2 cellular contexts compared by ENCODE assay signal in the genomic region with DNA sequence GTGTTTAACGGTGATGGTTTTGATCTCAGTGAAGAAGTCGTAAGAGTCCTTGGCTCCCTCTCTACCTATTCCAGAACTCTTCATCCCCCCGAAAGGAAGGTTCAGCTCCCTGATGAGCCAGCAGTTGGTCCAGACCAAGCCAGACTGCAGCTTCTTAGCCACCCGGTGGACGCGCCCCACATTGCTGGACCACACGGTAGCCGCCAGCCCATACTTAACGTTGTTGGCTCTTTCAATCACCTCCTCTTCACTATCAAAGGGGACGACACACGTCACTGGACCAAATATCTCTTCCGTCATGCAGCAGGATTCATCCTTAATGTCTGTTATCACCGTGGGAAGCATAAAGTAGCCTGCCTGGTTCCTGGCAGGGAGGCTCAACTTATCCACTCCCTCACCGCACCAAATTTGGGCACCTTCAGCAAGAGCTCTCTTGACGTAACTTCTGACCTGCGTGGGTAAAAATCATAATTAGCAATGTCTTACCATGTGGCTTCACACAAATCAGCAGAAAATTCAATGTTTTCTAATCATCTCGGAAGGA.
TF ChIP-seq lines count a peak whose summit lies in the region.

No MANE protein-coding gene starts in this region.

TF ChIP-seq in HCT116, 20 proteins besides CTCF, POLR2A, EP300 and RAD21:
- TF ChIP-seq EZH2 (IDR thresholded peaks at IDR 0.05): no peak
- TF ChIP-seq TCF7L2 (IDR thresholded peaks at IDR 0.05; ENCODE audit: borderline replicate concordance, extremely low read depth, insufficient read depth, insufficient read length): no peak
- no peak for TF ChIP-seq CBX3 (IDR thresholded peaks at IDR 0.05; ENCODE audit: low read depth)
- no peak for TF ChIP-seq SRF (IDR thresholded peaks at IDR 0.05; ENCODE audit: low read depth)
- no peak for TF ChIP-seq ELF1 (IDR thresholded peaks at IDR 0.05; ENCODE audit: borderline replicate concordance, low read depth)
- TF ChIP-seq, protein P1, sequence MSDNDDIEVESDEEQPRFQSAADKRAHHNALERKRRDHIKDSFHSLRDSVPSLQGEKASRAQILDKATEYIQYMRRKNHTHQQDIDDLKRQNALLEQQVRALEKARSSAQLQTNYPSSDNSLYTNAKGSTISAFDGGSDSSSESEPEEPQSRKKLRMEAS (IDR thresholded peaks at IDR 0.05): no peak
- TF ChIP-seq, protein P2, sequence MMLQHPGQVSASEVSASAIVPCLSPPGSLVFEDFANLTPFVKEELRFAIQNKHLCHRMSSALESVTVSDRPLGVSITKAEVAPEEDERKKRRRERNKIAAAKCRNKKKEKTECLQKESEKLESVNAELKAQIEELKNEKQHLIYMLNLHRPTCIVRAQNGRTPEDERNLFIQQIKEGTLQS (IDR thresholded peaks at IDR 0.05): no peak
- no peak for TF ChIP-seq JUND (IDR thresholded peaks at IDR 0.05)
- TF ChIP-seq YY1 (IDR thresholded peaks at IDR 0.05; ENCODE audit: extremely low read depth, insufficient replicate concordance, low read depth, low read length): no peak
- no peak for TF ChIP-seq SIN3A (IDR thresholded peaks at IDR 0.05; ENCODE audit: low read depth)
- TF ChIP-seq, protein P3, sequence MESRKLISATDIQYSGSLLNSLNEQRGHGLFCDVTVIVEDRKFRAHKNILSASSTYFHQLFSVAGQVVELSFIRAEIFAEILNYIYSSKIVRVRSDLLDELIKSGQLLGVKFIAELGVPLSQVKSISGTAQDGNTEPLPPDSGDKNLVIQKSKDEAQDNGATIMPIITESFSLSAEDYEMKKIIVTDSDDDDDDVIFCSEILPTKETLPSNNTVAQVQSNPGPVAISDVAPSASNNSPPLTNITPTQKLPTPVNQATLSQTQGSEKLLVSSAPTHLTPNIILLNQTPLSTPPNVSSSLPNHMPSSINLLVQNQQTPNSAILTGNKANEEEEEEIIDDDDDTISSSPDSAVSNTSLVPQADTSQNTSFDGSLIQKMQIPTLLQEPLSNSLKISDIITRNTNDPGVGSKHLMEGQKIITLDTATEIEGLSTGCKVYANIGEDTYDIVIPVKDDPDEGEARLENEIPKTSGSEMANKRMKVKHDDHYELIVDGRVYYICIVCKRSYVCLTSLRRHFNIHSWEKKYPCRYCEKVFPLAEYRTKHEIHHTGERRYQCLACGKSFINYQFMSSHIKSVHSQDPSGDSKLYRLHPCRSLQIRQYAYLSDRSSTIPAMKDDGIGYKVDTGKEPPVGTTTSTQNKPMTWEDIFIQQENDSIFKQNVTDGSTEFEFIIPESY (IDR thresholded peaks at IDR 0.05; ENCODE audit: extremely low read depth, insufficient replicate concordance, low read length): no peak

TF ChIP-seq in HepG2, 621 proteins besides CTCF, POLR2A, EP300 and RAD21:
- TF ChIP-seq NBN (conservative IDR thresholded peaks at IDR 0.05) (no peak), FOXP1 (IDR thresholded peaks at IDR 0.05) (no peak), FOXP1 (CRISPR knock-in tag; IDR thresholded peaks at IDR 0.05) (no peak), MIER2 (CRISPR knock-in tag; IDR thresholded peaks at IDR 0.05) (no peak)
- TF ChIP-seq, protein P3 (CRISPR knock-in tag; IDR thresholded peaks at IDR 0.05): peak; percentile 99
